10 cellular contexts compared by ENCODE assay signal in the genomic region with DNA sequence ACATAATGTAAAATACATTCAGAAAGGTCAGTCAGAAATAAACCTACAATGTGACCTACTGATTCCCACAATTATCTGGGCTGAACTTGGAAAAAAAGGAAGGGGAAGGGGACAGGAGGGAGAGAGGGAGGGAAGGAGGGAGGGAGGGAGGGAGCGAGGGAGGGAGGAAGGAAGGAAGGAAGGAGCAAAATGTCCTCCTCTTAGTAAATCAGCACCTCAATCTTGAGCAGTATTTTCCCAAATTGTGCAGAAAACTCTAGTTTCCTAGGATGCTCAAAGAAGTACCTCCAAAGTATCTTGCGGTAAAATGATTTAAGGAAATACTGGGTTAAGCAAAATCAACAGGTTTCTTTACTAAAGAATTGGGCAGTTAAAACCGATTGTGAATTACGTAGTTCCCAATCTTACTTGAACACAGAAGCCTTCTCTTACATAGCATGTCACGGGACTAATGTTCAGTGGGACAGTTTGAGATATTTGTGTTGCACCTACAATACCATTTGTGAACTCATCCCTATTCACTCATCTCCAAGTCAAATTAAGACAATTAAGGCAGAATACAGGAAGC. TPM values are rescaled to one million over a fixed set of nuclear protein-coding genes. Genes with fewer than 3 reads are reported as not detected.
DNase-seq lines count a peak whose midpoint lies in the region; ATAC-seq, FAIRE-seq and TF ChIP-seq lines count a peak whose summit lies in the region.
"Had no signal": no experiment of that assay in that cellular context is flagged by ENCODE, and none has a peak within 500 bp of the region (broad histone marks: within the 10 kb centered on the region; RNA-seq: fewer than 3 reads in every experiment).

No MANE protein-coding gene starts in this region.

- in situ Hi-C loops in K562 (cut with MboI) = no loop called here

- H2AFZ ChIP-seq in K562 (ENCODE audit: low read depth, low read length) = peak overlapping the region; percentile 88

- H3K4me2 ChIP-seq in K562 (ENCODE audit: insufficient read depth, low read length) = peak overlapping the region; percentile 81

- BruUV-seq in K562 (replicated peaks; lab: Mats Ljungman, UMichigan) = no TSS peak

- H4K20me1 ChIP-seq in K562 (replicated peaks; ENCODE audit: control insufficient read depth, insufficient read depth, low read length) = no peaks in the 10 kb centered on the region

- H3K9me3 ChIP-seq in HEK293 (ENCODE audit: control insufficient read depth, insufficient read depth, low read depth, low read length) (no peaks in the 10 kb centered on the region), K562 (replicated peaks; ENCODE audit: control insufficient read depth, insufficient read depth, low read depth, low read length) (no peaks in the 10 kb centered on the region), mucosa of rectum (ENCODE audit: control insufficient read depth in 2 of 2, low read length in 2 of 2) (no peaks in the 10 kb centered on the region)

- H3K9me3 Mint-ChIP-seq in activated naive CD4-positive, alpha-beta T cell treated with anti-CD3 and anti-CD28 coated beads, Interleukin-2, amount 50 U/mL, for 72 hours = no peaks in the 10 kb centered on the region

- intact Hi-C loops in K562 (cut with micrococcal nuclease) = loop anchor here (5.0 kb wide), 1 partner anchor 545 kb away; a partner anchor contains a TSS

- CTCF ChIA-PET in HEK293 (lab: Yijun Ruan, JAX) = interaction anchor here (1.2 to 1.6 kb wide), 2 partner anchors 17 to 18 kb away, joined by 5 to 7 read pairs; no protein-coding TSS in a partner anchor
- CTCF ChIA-PET in K562 (lab: Yijun Ruan, JAX; ENCODE audit: low intra/inter-chr PET ratio) = no interaction called here

- TF ChIP-seq RAD21 in K562 (CRISPR knock-in tag; conservative IDR thresholded peaks at IDR 0.05 in 1 of 2, IDR thresholded peaks at IDR 0.05 in 1 of 2) = no peak

- H3K36me3 Mint-ChIP-seq in activated naive CD4-positive, alpha-beta T cell treated with anti-CD3 and anti-CD28 coated beads, Interleukin-2, amount 50 U/mL, for 72 hours = peaks cover 11 to 17% of the 10 kb centered on the region in 2 donors

- FAIRE-seq in K562 (lab: Jason Lieb, UNC) (peak; percentile 40), HTR-8/SVneo (lab: Jason Lieb, UNC) (no peak)

- H3K9me1 ChIP-seq in K562 (ENCODE audit: control insufficient read depth, insufficient read depth, low read length) = no peaks in the 10 kb centered on the region

- ATAC-seq in K562 (peak; percentile 3), GM18861 (IDR thresholded peaks at IDR 0.05; ENCODE audit: unreplicated experiment) (no peak), GM18498 (IDR thresholded peaks at IDR 0.05; ENCODE audit: unreplicated experiment) (no peak)
- no peak for ATAC-seq in activated naive CD4-positive, alpha-beta T cell treated with anti-CD3 and anti-CD28 coated beads, Interleukin-2, amount 50 U/mL, for 72 hours

- 6% methylated on average over 4 of the region's 5 CpGs for WGBS in K562 (ENCODE audit: insufficient coverage, low coverage, missing lambda C conversion rate)

- no peak for TF ChIP-seq EP300 in K562 (IDR thresholded peaks at IDR 0.05; ENCODE audit: low read length)

- H3K4me1 ChIP-seq in HEK293 (ENCODE audit: control insufficient read depth, insufficient read depth, low read length) (peaks cover 7% of the 10 kb centered on the region; the same call in 1 of the 2 replicates), K562 (replicated peaks in 1 of 2; ENCODE audit: control insufficient read depth in 2 of 2, insufficient read depth in 2 of 2, low read length in 2 of 2) (0 out of 5 replicates have a peak, but pooled peaks cover 0 to 3% of the 10 kb centered on the region in 2 experiments), mucosa of rectum (ENCODE audit: control insufficient read depth in 2 of 2, insufficient read depth in 2 of 2, low read length in 2 of 2) (peaks cover 12 to 13% of the 10 kb centered on the region in 2 donors)

- peak; percentile 7 for DNase-seq in Ammon's horn (ENCODE audit: low spot score)
- peak in 1 of 4 experiments; percentile 34 for DNase-seq in K562 (ENCODE audit: extremely low read depth in 1 of 4, low spot score in 3 of 4)
- no peak for DNase-seq in activated naive CD4-positive, alpha-beta T cell treated with anti-CD3 and anti-CD28 coated beads, Interleukin-2, amount 50 U/mL, for 72 hours (ENCODE audit: low spot score in 2 of 2)
- no peak for DNase-seq in HTR-8/SVneo (ENCODE audit: insufficient read length, low spot score)
- DNase-seq: effector memory CD4-positive, alpha-beta T cell; NCI-H345 had no signal

- POLR2A ChIA-PET in HEK293 (lab: Yijun Ruan, JAX) = no interaction called here
- POLR2A ChIA-PET in K562 (lab: Yijun Ruan, JAX) = no interaction called here

- no peak overlapping the region for H3K27ac ChIP-seq in HEK293 (ENCODE audit: extremely low read depth, low read depth, low read length)
- peak overlapping the region; percentile 53 for H3K27ac ChIP-seq in K562 (ENCODE audit: extremely low read depth, low read depth, low read length)
- no peak overlapping the region for H3K27ac ChIP-seq in mucosa of rectum (ENCODE audit: low read depth in 2 of 2, low read length in 2 of 2)

- H3K4me3 ChIP-seq in HEK293 (ENCODE audit: low read depth, low read length) (peak overlapping the region; percentile 15), K562 (peak overlapping the region; percentile 70), mucosa of rectum (ENCODE audit: low read length in 2 of 2) (peak overlapping the region; percentile 6 to 43)

- no peaks in the 10 kb centered on the region for H3K27me3 ChIP-seq in K562 (ENCODE audit: control insufficient read depth in 2 of 2, insufficient read depth in 2 of 2, low read length in 2 of 2)
- no peaks in the 10 kb centered on the region for H3K27me3 ChIP-seq in mucosa of rectum (ENCODE audit: control insufficient read depth in 2 of 2, insufficient read depth in 2 of 2, low read length in 2 of 2)

- TF ChIP-seq POLR2A in K562 (conservative IDR thresholded peaks at IDR 0.05) = no peak

- H3K79me2 ChIP-seq in K562 (ENCODE audit: control insufficient read depth, insufficient read depth, low read length) = peaks cover 83% of the 10 kb centered on the region

- H3K36me3 ChIP-seq in HEK293 (ENCODE audit: control insufficient read depth in 2 of 2, insufficient read depth in 1 of 2, low read length in 2 of 2) = no peaks in the 10 kb centered on the region
- peaks cover 3% of the 10 kb centered on the region; the same call in 1 of the 3 replicates for H3K36me3 ChIP-seq in K562 (ENCODE audit: control insufficient read depth, insufficient read depth, low read length)
- no peaks in the 10 kb centered on the region for H3K36me3 ChIP-seq in mucosa of rectum (ENCODE audit: control insufficient read depth in 2 of 2, insufficient read depth in 2 of 2, low read length in 2 of 2)

- peak overlapping the region in 1 of 2 experiments; percentile 92; a peak in 3 of 4 replicates for H3K9ac ChIP-seq in K562 (ENCODE audit: insufficient read depth in 1 of 2, low read depth in 2 of 2, low read length in 2 of 2)
- no peak overlapping the region for H3K9ac ChIP-seq in mucosa of rectum (ENCODE audit: low read depth in 1 of 2, low read length in 2 of 2)

- TF ChIP-seq CTCF in HEK293 (tag by site-specific recombination; IDR thresholded peaks at IDR 0.05) (no peak), K562 (IDR thresholded peaks at IDR 0.05 in 2 of 3, conservative IDR thresholded peaks at IDR 0.05 in 1 of 3; ENCODE audit: insufficient read depth in 2 of 3, low read depth in 1 of 3, low read length in 3 of 3) (no peak)

- no peak overlapping the region for H3K27ac Mint-ChIP-seq in activated naive CD4-positive, alpha-beta T cell treated with anti-CD3 and anti-CD28 coated beads, Interleukin-2, amount 50 U/mL, for 72 hours

RNA-seq across cellular contexts. Expression of a gene that starts 3.6 kb away (rescaled TPM):
- total RNA-seq in K562 (2011; cell fraction: chromatin; rRNA removed; ENCODE audit: low replicate concordance) = 5.0 and 25.3 TPM in 2 replicates
- 2.3 and 4.3 TPM in 2 replicates for total RNA-seq in K562 (2011; cell fraction: nucleolus; rRNA removed)
- total RNA-seq in K562 (2011; cell fraction: nucleoplasm; rRNA removed) = 5.4 and 8.3 TPM in 2 replicates
- total RNA-seq in K562 (2014; rRNA removed) = 2.7 and 3.5 TPM in 2 replicates
- total RNA-seq in K562 (2014; rRNA removed; fragmentation: Illumina TruSeq; extraction: Trizol) = 8.8 and 11.0 TPM in 2 replicates
- 8.9 and 10.1 TPM in 2 replicates for total RNA-seq in K562 (2015; rRNA removed; fragmentation: Illumina TruSeq; extraction: Trizol)
- 7.0 and 7.3 TPM in 2 replicates for total RNA-seq in K562 (2021)
- polyA plus RNA-seq in K562 (2011; rRNA removed) = 5.0 and 5.4 TPM in 2 replicates
- polyA plus RNA-seq in K562 (2011; cell fraction: cytosol; rRNA removed) = 0.83 and 2.4 TPM in 2 replicates
- 4.8 and 7.6 TPM in 2 replicates for polyA plus RNA-seq in K562 (2011; cell fraction: nucleus; rRNA removed)
- polyA plus RNA-seq in K562 (2012) = 2.5 and 3.4 TPM in 2 replicates
- 3.5 and 4.4 TPM in 2 replicates for polyA plus RNA-seq in K562 (2014; fragmentation: Illumina TruSeq; extraction: Trizol)
- 1 to 10 TPM; 2.0 to 2.3 TPM for polyA plus RNA-seq in K562 (2014; fragmentation: Nextera tagmentation; extraction: Ambion mirVana)
- 2.2 TPM in 2 replicates for polyA plus RNA-seq in K562 (2014; rRNA removed)
- polyA minus RNA-seq in K562 (2011; rRNA and poly(A)+ RNA removed) = 19.4 and 29.3 TPM in 2 replicates
- 5.5 and 7.3 TPM in 2 replicates for polyA minus RNA-seq in K562 (2011; cell fraction: cytosol; rRNA and poly(A)+ RNA removed)
- 8.5 and 22.3 TPM in 2 replicates for polyA minus RNA-seq in K562 (2011; cell fraction: nucleus; rRNA and poly(A)+ RNA removed)
- 10 to 100 TPM in 1 of 2 donors, 1 to 10 TPM in 1; 5.8 to 13.0 TPM for total RNA-seq in activated naive CD4-positive, alpha-beta T cell treated with anti-CD3 and anti-CD28 coated beads, Interleukin-2, amount 50 U/mL, for 72 hours

RNA-seq across cellular contexts. Expression of a gene that starts 51.0 kb away (rescaled TPM):
- 25.1 and 120 TPM in 2 replicates for total RNA-seq in K562 (2011; cell fraction: chromatin; rRNA removed; ENCODE audit: low replicate concordance)
- 17.5 and 27.9 TPM in 2 replicates for total RNA-seq in K562 (2011; cell fraction: nucleolus; rRNA removed)
- 48.8 and 68.2 TPM in 2 replicates for total RNA-seq in K562 (2011; cell fraction: nucleoplasm; rRNA removed)
- 49.1 and 55.6 TPM in 2 replicates for total RNA-seq in K562 (2014; rRNA removed)
- total RNA-seq in K562 (2014; rRNA removed; fragmentation: Illumina TruSeq; extraction: Trizol) = 84.4 and 92.9 TPM in 2 replicates
- total RNA-seq in K562 (2015; rRNA removed; fragmentation: Illumina TruSeq; extraction: Trizol) = 70.1 and 75.3 TPM in 2 replicates
- 56.2 and 57.1 TPM in 2 replicates for total RNA-seq in K562 (2021)
- 20.9 and 44.1 TPM in 2 replicates for polyA plus RNA-seq in K562 (2011; rRNA removed)
- polyA plus RNA-seq in K562 (2011; cell fraction: cytosol; rRNA removed) = 3.4 and 6.5 TPM in 2 replicates
- 27.2 and 34.1 TPM in 2 replicates for polyA plus RNA-seq in K562 (2011; cell fraction: nucleus; rRNA removed)
- 26.8 and 27.4 TPM in 2 replicates for polyA plus RNA-seq in K562 (2012)
- polyA plus RNA-seq in K562 (2014; fragmentation: Illumina TruSeq; extraction: Trizol) = 38.9 and 46.4 TPM in 2 replicates
- polyA plus RNA-seq in K562 (2014; fragmentation: Nextera tagmentation; extraction: Ambion mirVana) = 10 to 100 TPM; 22.7 to 25.5 TPM
- 29.5 and 34.6 TPM in 2 replicates for polyA plus RNA-seq in K562 (2014; rRNA removed)
- 99.8 and 125 TPM in 2 replicates for polyA minus RNA-seq in K562 (2011; rRNA and poly(A)+ RNA removed)
- polyA minus RNA-seq in K562 (2011; cell fraction: cytosol; rRNA and poly(A)+ RNA removed) = 28.4 and 49.2 TPM in 2 replicates
- 79.3 and 109 TPM in 2 replicates for polyA minus RNA-seq in K562 (2011; cell fraction: nucleus; rRNA and poly(A)+ RNA removed)
- total RNA-seq in activated naive CD4-positive, alpha-beta T cell treated with anti-CD3 and anti-CD28 coated beads, Interleukin-2, amount 50 U/mL, for 72 hours = 10 to 100 TPM; 37.1 to 49.3 TPM

Comparison
In these comparisons a context has a peak if more than half of its experiments do, and no peak if none do; other contexts are left out.
1. H3K4me3 ChIP-seq: peak in every context shown above with its lines; median percentile 70 in K562; 24 in mucosa of rectum; 15 in HEK293.